Comparison of ENCODE assay signal across 23 cellular contexts in genomic region chr4:39452860-39453587, GRCh38. TPM values are rescaled to one million over a fixed set of nuclear protein-coding genes. Genes with fewer than 3 reads are reported as not detected.
DNase-seq lines count a peak whose midpoint lies in the region; ATAC-seq and TF ChIP-seq lines count a peak whose summit lies in the region.
"Had no signal": no experiment of that assay in that cellular context is flagged by ENCODE, and none has a peak within 500 bp of the region (broad histone marks: within the 10 kb centered on the region; RNA-seq: fewer than 3 reads in every experiment).

No MANE protein-coding gene starts in this region.

- no peak overlapping the region for H3K27ac ChIP-seq in foreskin keratinocyte
- H3K27ac ChIP-seq: colonic mucosa, SJSA1, spleen, upper lobe of left lung had no signal

- peak overlapping the region; percentile 37 for H3K27ac Mint-ChIP-seq in activated CD8-positive, alpha-beta memory T cell treated with anti-CD3 and anti-CD28 coated beads, Interleukin-2, amount 10 ng/mL, durations not matched to agents 7 days and 5 days
- H3K27ac Mint-ChIP-seq in activated naive CD8-positive, alpha-beta T cell = peak overlapping the region; percentile 82
- H3K27ac Mint-ChIP-seq in neural crest cell (ENCODE audit: unreplicated experiment) = no peak overlapping the region

- peaks cover 77% of the 10 kb centered on the region for H3K36me3 Mint-ChIP-seq in activated CD8-positive, alpha-beta memory T cell treated with anti-CD3 and anti-CD28 coated beads, Interleukin-2, amount 10 ng/mL, durations not matched to agents 7 days and 5 days
- H3K36me3 Mint-ChIP-seq in activated naive CD8-positive, alpha-beta T cell = peaks cover 30% of the 10 kb centered on the region
- peaks cover 34% of the 10 kb centered on the region for H3K36me3 Mint-ChIP-seq in neural crest cell (ENCODE audit: low read depth)

- no peak overlapping the region for H3K4me3 Mint-ChIP-seq in activated CD8-positive, alpha-beta memory T cell treated with anti-CD3 and anti-CD28 coated beads, Interleukin-2, amount 10 ng/mL, durations not matched to agents 7 days and 5 days
- H3K4me3 Mint-ChIP-seq in activated naive CD8-positive, alpha-beta T cell = peak overlapping the region; percentile 52
- peak overlapping the region; percentile 23 for H3K4me3 Mint-ChIP-seq in neural crest cell
- H3K4me3 Mint-ChIP-seq: effector memory CD8-positive, alpha-beta T cell had no signal

- TF ChIP-seq CTCF in neural crest cell (conservative IDR thresholded peaks at IDR 0.05) = no peak
- no peak for TF ChIP-seq CTCF in foreskin keratinocyte (conservative IDR thresholded peaks at IDR 0.05)

- H3K4me1 ChIP-seq in foreskin keratinocyte = peaks cover 11% of the 10 kb centered on the region

- peak; percentile 56 for TF ChIP-seq POLR2A in GM18505 (IDR thresholded peaks at IDR 0.05; ENCODE audit: borderline replicate concordance, extremely low read depth, insufficient read depth, insufficient read length)

- H3K27me3 Mint-ChIP-seq in activated CD8-positive, alpha-beta memory T cell treated with anti-CD3 and anti-CD28 coated beads, Interleukin-2, amount 10 ng/mL, durations not matched to agents 7 days and 5 days = no peaks in the 10 kb centered on the region
- H3K27me3 Mint-ChIP-seq in activated naive CD8-positive, alpha-beta T cell = no peaks in the 10 kb centered on the region
- H3K27me3 Mint-ChIP-seq in neural crest cell (ENCODE audit: low read depth) = no peaks in the 10 kb centered on the region
- H3K27me3 Mint-ChIP-seq: effector memory CD8-positive, alpha-beta T cell had no signal

- ATAC-seq in activated CD8-positive, alpha-beta memory T cell treated with anti-CD3 and anti-CD28 coated beads, Interleukin-2, amount 10 ng/mL, durations not matched to agents 7 days and 5 days = no peak
- ATAC-seq in GM18505 (IDR thresholded peaks at IDR 0.05; ENCODE audit: unreplicated experiment) (no peak), HG02571 (IDR thresholded peaks at IDR 0.05; ENCODE audit: unreplicated experiment) (no peak), foreskin keratinocyte (no peak)
- ATAC-seq: activated CD4-positive, CD25-positive, alpha-beta regulatory T cell treated with anti-CD3 and anti-CD28 coated beads, Interleukin-2, amount 50 U/mL, for 24 hours; effector memory CD8-positive, alpha-beta T cell had no signal

- no peak for DNase-seq in activated CD8-positive, alpha-beta memory T cell treated with anti-CD3 and anti-CD28 coated beads, Interleukin-2, amount 10 ng/mL, durations not matched to agents 7 days and 5 days
- DNase-seq in activated CD8-positive, alpha-beta memory T cell treated with anti-CD3 and anti-CD28 coated beads, Interleukin-2, amount 50 U/mL, for 4 hours = no peak
- DNase-seq in neural crest cell (ENCODE audit: low read depth, low spot score) (no peak), foreskin keratinocyte (no peak)
- no peak for DNase-seq in stimulated activated CD4-positive, alpha-beta T cell treated with anti-CD3 and anti-CD28 coated beads, Interleukin-4, amount 100 ng/mL, for 24 hours
- DNase-seq: Calu3; colonic mucosa; effector memory CD8-positive, alpha-beta T cell; MG63; NCI-H1417 treated with DMSO at 0.1 percent for 48 hours; NCI-H524 treated with DMSO at 0.1 percent for 48 hours; nucleus accumbens; retina; spleen; upper lobe of left lung had no signal

- H3K27me3 ChIP-seq in foreskin keratinocyte = no peaks in the 10 kb centered on the region
- H3K27me3 ChIP-seq: colonic mucosa, MG63, SJSA1, spleen, upper lobe of left lung had no signal

- peaks cover 43% of the 10 kb centered on the region for H3K4me1 Mint-ChIP-seq in activated CD8-positive, alpha-beta memory T cell treated with anti-CD3 and anti-CD28 coated beads, Interleukin-2, amount 10 ng/mL, durations not matched to agents 7 days and 5 days
- peaks cover 53% of the 10 kb centered on the region for H3K4me1 Mint-ChIP-seq in activated naive CD8-positive, alpha-beta T cell (ENCODE audit: low read depth)
- H3K4me1 Mint-ChIP-seq in neural crest cell = peaks cover 34% of the 10 kb centered on the region

- H3K9me3 Mint-ChIP-seq in activated CD8-positive, alpha-beta memory T cell treated with anti-CD3 and anti-CD28 coated beads, Interleukin-2, amount 10 ng/mL, durations not matched to agents 7 days and 5 days (ENCODE audit: low read depth) = no peaks in the 10 kb centered on the region
- no peaks in the 10 kb centered on the region for H3K9me3 Mint-ChIP-seq in activated naive CD8-positive, alpha-beta T cell (ENCODE audit: low read depth)
- H3K9me3 Mint-ChIP-seq in neural crest cell = no peaks in the 10 kb centered on the region
- H3K9me3 Mint-ChIP-seq: effector memory CD8-positive, alpha-beta T cell had no signal

- CTCF ChIA-PET in activated CD8-positive, alpha-beta memory T cell treated with anti-CD3 and anti-CD28 coated beads, Interleukin-2, amount 10 ng/mL, durations not matched to agents 7 days and 5 days (lab: Charles Lee) = interaction anchor here (1.0 kb wide), 1 partner anchor 12 kb away, joined by 4 read pairs; no protein-coding TSS in a partner anchor

RNA-seq across cellular contexts. Expression of gene RPL9, which starts 5.7 kb away (rescaled TPM):
- total RNA-seq in activated CD8-positive, alpha-beta memory T cell treated with anti-CD3 and anti-CD28 coated beads, Interleukin-2, amount 10 ng/mL, durations not matched to agents 7 days and 5 days = 100 to 1,000 TPM; 713 to 900 TPM
- 1,529 and 1,562 TPM in 2 replicates for total RNA-seq in neural crest cell
- total RNA-seq in foreskin keratinocyte = 1,530 and 1,563 TPM in 2 replicates
- polyA plus RNA-seq in foreskin keratinocyte = 1,924 and 2,024 TPM in 2 replicates

RNA-seq across cellular contexts. Expression of gene LIAS, which starts 5.8 kb away (rescaled TPM):
- 10 to 100 TPM; 14.5 to 16.6 TPM for total RNA-seq in activated CD8-positive, alpha-beta memory T cell treated with anti-CD3 and anti-CD28 coated beads, Interleukin-2, amount 10 ng/mL, durations not matched to agents 7 days and 5 days
- total RNA-seq in neural crest cell (17.6 and 19.0 TPM in 2 replicates), foreskin keratinocyte (12.6 and 13.8 TPM in 2 replicates)
- polyA plus RNA-seq in foreskin keratinocyte = 12.2 and 14.7 TPM in 2 replicates

RNA-seq across cellular contexts. Expression of gene KLB, which starts 46.3 kb away (rescaled TPM):
- total RNA-seq in activated CD8-positive, alpha-beta memory T cell treated with anti-CD3 and anti-CD28 coated beads, Interleukin-2, amount 10 ng/mL, durations not matched to agents 7 days and 5 days = not detected
- not detected in 2 replicates for total RNA-seq in neural crest cell
- total RNA-seq in foreskin keratinocyte = 0.03 TPM in 1 of 2 replicates, not detected in the other
- 0.01 TPM in 1 of 2 replicates, not detected in the other for polyA plus RNA-seq in foreskin keratinocyte
- total RNA-seq: A673, glomerular endothelial cell, SJSA1 had no signal
- polyA plus RNA-seq: BJ, spleen had no signal
